Comparison of ENCODE assay signal across 17 cellular contexts in the genomic region with DNA sequence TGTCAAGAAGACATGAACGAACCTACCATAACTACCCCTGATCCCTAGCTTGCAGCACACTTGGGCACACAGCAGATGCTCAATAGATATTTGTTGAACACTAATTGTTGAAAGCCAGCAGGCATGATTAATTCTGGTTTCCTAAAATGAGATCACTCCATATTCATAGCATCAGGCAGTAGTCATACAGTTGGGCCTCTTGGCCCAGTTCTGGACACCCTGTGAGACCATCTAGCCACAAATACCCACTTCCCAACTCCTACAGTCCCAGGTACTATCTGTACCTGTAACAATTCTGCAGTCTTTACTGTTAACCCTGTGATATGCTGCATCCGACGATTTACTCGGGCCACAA. TPM values are rescaled to one million over a fixed set of nuclear protein-coding genes. Genes with fewer than 3 reads are reported as not detected.
DNase-seq lines count a peak whose midpoint lies in the region; ATAC-seq and TF ChIP-seq lines count a peak whose summit lies in the region.
"Had no signal": no experiment of that assay in that cellular context is flagged by ENCODE, and none has a peak within 500 bp of the region (broad histone marks: within the 10 kb centered on the region; RNA-seq: fewer than 3 reads in every experiment).

No MANE protein-coding gene starts in this region.

- peaks cover 62% of the 10 kb centered on the region for H3K36me3 Mint-ChIP-seq in osteocyte (ENCODE audit: unreplicated experiment)
- H3K36me3 Mint-ChIP-seq: activated naive CD4-positive, alpha-beta T cell treated with anti-CD3 and anti-CD28 coated beads, Interleukin-2, amount 10 ng/mL, durations not matched to agents 7 days and 5 days; CD14-positive monocyte; natural killer cell had no signal

- DNase-seq in EL (peak; percentile 64), body of pancreas (peak in 2 of 4 donors; percentile 29 to 32), osteocyte (ENCODE audit: extremely low spot score, unreplicated experiment) (peak; percentile 25), activated T-cell treated with anti-CD3 and anti-CD28 coated beads for 4 hours (no peak), hippocampal formation (lab: John Stamatoyannopoulos, UW) (no peak), SKM-1 (lab: John Stamatoyannopoulos, UW; ENCODE audit: unreplicated experiment) (no peak), NCI-H1105 treated with DMSO at 0.1 percent for 48 hours (lab: John Stamatoyannopoulos, UW) (no peak)
- DNase-seq: activated B cell treated with CpG ODN at 0.5 μM for 24 hours; activated naive CD4-positive, alpha-beta T cell treated with anti-CD3 and anti-CD28 coated beads, Interleukin-2, amount 10 ng/mL, durations not matched to agents 7 days and 5 days; effector CD8-positive, alpha-beta T cell; lower lobe of right lung; natural killer cell; NCI-H2081 treated with DMSO at 0.1 percent for 48 hours; NCI-H526 treated with DMSO at 0.1 percent for 48 hours; testis had no signal

- no peaks in the 10 kb centered on the region for H3K9me3 ChIP-seq in body of pancreas
- H3K9me3 ChIP-seq: lower lobe of right lung, testis had no signal

- H3K27me3 ChIP-seq in body of pancreas = no peaks in the 10 kb centered on the region
- H3K27me3 ChIP-seq: testis had no signal

- H3K9me3 Mint-ChIP-seq in osteocyte (ENCODE audit: unreplicated experiment) = no peaks in the 10 kb centered on the region
- H3K9me3 Mint-ChIP-seq: activated B cell treated with CpG ODN at 0.5 μM for 24 hours; activated naive CD4-positive, alpha-beta T cell treated with anti-CD3 and anti-CD28 coated beads, Interleukin-2, amount 10 ng/mL, durations not matched to agents 7 days and 5 days; natural killer cell had no signal

- no peaks in the 10 kb centered on the region for H3K27me3 Mint-ChIP-seq in osteocyte (ENCODE audit: unreplicated experiment)
- H3K27me3 Mint-ChIP-seq: activated B cell treated with CpG ODN at 0.5 μM for 24 hours had no signal

- 51 to 53% methylated on average over 4 of the region's 4 CpGs for WGBS in body of pancreas, 2 donors

- peaks cover 0 to 3% of the 10 kb centered on the region in 2 donors for H3K36me3 ChIP-seq in body of pancreas (replicated peaks in 1 of 2; ENCODE audit: insufficient read depth in 1 of 2, low read depth in 2 of 2)

- no peak overlapping the region for H3K4me3 ChIP-seq in body of pancreas
- H3K4me3 ChIP-seq: lower lobe of right lung, testis had no signal

- no peak overlapping the region for H3K4me3 Mint-ChIP-seq in osteocyte (ENCODE audit: unreplicated experiment)
- H3K4me3 Mint-ChIP-seq: activated B cell treated with CpG ODN at 0.5 μM for 24 hours; activated naive CD4-positive, alpha-beta T cell treated with anti-CD3 and anti-CD28 coated beads, Interleukin-2, amount 10 ng/mL, durations not matched to agents 7 days and 5 days; CD14-positive monocyte; natural killer cell had no signal

- peak overlapping the region; percentile 83 to 96 (median 90) for H3K27ac ChIP-seq in body of pancreas
- H3K27ac ChIP-seq: lower lobe of right lung, testis had no signal

- no peak overlapping the region for H3K27ac Mint-ChIP-seq in osteocyte (ENCODE audit: unreplicated experiment)
- H3K27ac Mint-ChIP-seq: activated B cell treated with CpG ODN at 0.5 μM for 24 hours; activated naive CD4-positive, alpha-beta T cell treated with anti-CD3 and anti-CD28 coated beads, Interleukin-2, amount 10 ng/mL, durations not matched to agents 7 days and 5 days; CD14-positive monocyte; natural killer cell had no signal

- H3K4me1 ChIP-seq in body of pancreas = peaks cover 59% of the 10 kb centered on the region
- H3K4me1 ChIP-seq: testis had no signal

- TF ChIP-seq CTCF in body of pancreas (IDR thresholded peaks at IDR 0.05) (no peak), osteocyte (IDR thresholded peaks at IDR 0.05) (no peak)

- TF ChIP-seq POLR2A in body of pancreas (IDR thresholded peaks at IDR 0.05) = no peak

- ATAC-seq in HG03432 (IDR thresholded peaks at IDR 0.05; ENCODE audit: unreplicated experiment) = peak; percentile 33
- ATAC-seq in body of pancreas = peak; percentile 41
- ATAC-seq: lower lobe of right lung, natural killer cell had no signal

- intact Hi-C loops in body of pancreas (cut with DNase I) = no loop called here

- H3K4me1 Mint-ChIP-seq in osteocyte (ENCODE audit: unreplicated experiment) = peaks cover 9% of the 10 kb centered on the region
- H3K4me1 Mint-ChIP-seq: activated naive CD4-positive, alpha-beta T cell treated with anti-CD3 and anti-CD28 coated beads, Interleukin-2, amount 10 ng/mL, durations not matched to agents 7 days and 5 days had no signal

RNA-seq across cellular contexts. Expression of gene P4HA2, which starts 24.2 kb away (rescaled TPM):
- total RNA-seq in body of pancreas (10 to 100 TPM; 32.3 to 57.9 TPM), osteocyte (104 and 117 TPM in 2 replicates)

RNA-seq across cellular contexts. Expression of gene PDLIM4, which starts 54.1 kb away (rescaled TPM):
- 1 to 10 TPM; 4.2 to 4.3 TPM for total RNA-seq in body of pancreas
- total RNA-seq in osteocyte = 42.7 and 47.8 TPM in 2 replicates
- total RNA-seq: activated B cell treated with CpG ODN at 0.5 μM for 24 hours, natural killer cell had no signal

Comparison
In these comparisons a context has a peak if more than half of its experiments do, and no peak if none do; other contexts are left out.
1. DNase-seq: peak in EL (single experiment) and osteocyte (single experiment); none in activated T-cell treated with anti-CD3 and anti-CD28 coated beads for 4 hours (single experiment), hippocampal formation (0 of 2), SKM-1 (single experiment) and NCI-H1105 treated with DMSO at 0.1 percent for 48 hours (single experiment).